ENCODE assay signal across 29 cellular contexts in the genomic region with DNA sequence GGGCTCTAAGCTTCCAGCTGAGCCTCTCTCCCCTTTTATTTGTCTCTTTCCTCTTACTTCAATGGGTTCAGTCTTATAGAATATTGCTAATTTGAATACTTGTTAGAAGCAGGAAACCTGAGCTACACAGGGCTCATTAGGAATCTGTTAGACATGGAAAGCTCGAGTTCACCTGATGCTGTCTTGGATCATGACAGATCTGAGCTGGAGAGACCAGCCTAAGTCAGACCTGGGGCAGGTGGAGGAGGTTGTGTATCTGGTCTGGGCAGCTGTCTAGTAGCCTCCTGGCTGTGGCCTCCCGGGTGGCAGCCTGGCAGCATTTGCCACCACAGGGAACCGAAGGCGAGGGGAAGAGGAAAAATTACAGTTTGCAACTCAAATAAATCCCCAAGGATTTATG.
"Had no signal": no experiment of that assay in that cellular context is flagged by ENCODE, and none has a peak within 500 bp of the region (broad histone marks: within the 10 kb centered on the region; RNA-seq: fewer than 3 reads in every experiment).

No MANE protein-coding gene starts in this region.

- H3K4me3 Mint-ChIP-seq: activated CD4-positive, alpha-beta T cell treated with anti-CD3 and anti-CD28 coated beads, Interleukin-2, amount 10 ng/mL, durations not matched to agents 7 days and 5 days; activated CD8-positive, alpha-beta T cell treated with anti-CD3 and anti-CD28 coated beads, Interleukin-2, amount 10 ng/mL, durations not matched to agents 7 days and 5 days; activated naive CD8-positive, alpha-beta T cell treated with anti-CD3 and anti-CD28 coated beads, Interleukin-2, amount 50 U/mL, for 24 hours; activated T-helper 1 cell treated with anti-CD3 and anti-CD28 coated beads, Interleukin-12 subunit alpha, Interleukin-12 subunit beta, Interleukin-2, Interleukin-4 antibody, amounts not matched to agents 30 ng/mL and 10 ng/mL and 1 ng/mL, durations not matched to agents 14 hours and 24 hours and 36 hours; immature natural killer cell; naive thymus-derived CD4-positive, alpha-beta T cell; neural crest cell; stimulated activated memory B cell treated with anti-CD40 and anti-IgM and Interleukin-4, amounts not matched to agents 10 μg/mL and 1 μg/mL and 100 μg/mL, for 72 hours had no signal

- H3K27me3 ChIP-seq: body of pancreas, right lobe of liver, stomach, suprapubic skin, transverse colon, vagina had no signal

- H3K9me3 ChIP-seq: body of pancreas, left ventricle myocardium inferior, right lobe of liver, stomach, suprapubic skin, transverse colon, vagina had no signal

- H3K4me1 Mint-ChIP-seq: activated CD4-positive, alpha-beta T cell treated with anti-CD3 and anti-CD28 coated beads, Interleukin-2, amount 10 ng/mL, durations not matched to agents 7 days and 5 days; immature natural killer cell; neural crest cell; stimulated activated memory B cell treated with anti-CD40 and anti-IgM and Interleukin-4, amounts not matched to agents 10 μg/mL and 1 μg/mL and 100 μg/mL, for 72 hours had no signal

- H3K9me3 Mint-ChIP-seq: activated naive CD8-positive, alpha-beta T cell treated with anti-CD3 and anti-CD28 coated beads, Interleukin-2, amount 50 U/mL, for 24 hours; immature natural killer cell; naive thymus-derived CD4-positive, alpha-beta T cell; stimulated activated memory B cell treated with anti-CD40 and anti-IgM and Interleukin-4, amounts not matched to agents 10 μg/mL and 1 μg/mL and 100 μg/mL, for 72 hours had no signal

- H3K36me3 Mint-ChIP-seq: immature natural killer cell; stimulated activated memory B cell treated with anti-CD40 and anti-IgM and Interleukin-4, amounts not matched to agents 10 μg/mL and 1 μg/mL and 100 μg/mL, for 72 hours had no signal

- H3K36me3 ChIP-seq: left ventricle myocardium inferior, right lobe of liver, stomach, suprapubic skin, transverse colon, vagina had no signal

- H3K27ac ChIP-seq: body of pancreas, foreskin keratinocyte, left ventricle myocardium inferior, right lobe of liver, skin epidermis, stomach, suprapubic skin, transverse colon, vagina, VCaP had no signal

- H3K4me1 ChIP-seq: body of pancreas, foreskin keratinocyte, left ventricle myocardium inferior, right lobe of liver, stomach had no signal

- H3K27ac Mint-ChIP-seq: activated CD4-positive, alpha-beta T cell treated with anti-CD3 and anti-CD28 coated beads, Interleukin-2, amount 10 ng/mL, durations not matched to agents 7 days and 5 days; activated CD8-positive, alpha-beta T cell treated with anti-CD3 and anti-CD28 coated beads, Interleukin-2, amount 10 ng/mL, durations not matched to agents 7 days and 5 days; activated naive CD8-positive, alpha-beta T cell treated with anti-CD3 and anti-CD28 coated beads, Interleukin-2, amount 50 U/mL, for 24 hours; activated T-helper 1 cell treated with anti-CD3 and anti-CD28 coated beads, Interleukin-12 subunit alpha, Interleukin-12 subunit beta, Interleukin-2, Interleukin-4 antibody, amounts not matched to agents 30 ng/mL and 10 ng/mL and 1 ng/mL, durations not matched to agents 14 hours and 24 hours and 36 hours; immature natural killer cell; stimulated activated memory B cell treated with anti-CD40 and anti-IgM and Interleukin-4, amounts not matched to agents 10 μg/mL and 1 μg/mL and 100 μg/mL, for 72 hours had no signal

- DNase-seq: activated CD4-positive, alpha-beta T cell treated with anti-CD3 and anti-CD28 coated beads, Interleukin-2, amount 10 ng/mL, durations not matched to agents 7 days and 5 days; activated CD4-positive, CD25-positive, alpha-beta regulatory T cell treated with anti-CD3 and anti-CD28 coated beads, Interleukin-2, amount 50 U/mL, for 72 hours; activated CD8-positive, alpha-beta T cell treated with anti-CD3 and anti-CD28 coated beads, Interleukin-2, amount 10 ng/mL, durations not matched to agents 7 days and 5 days; activated gamma-delta T cell; activated naive CD4-positive, alpha-beta T cell treated with anti-CD3 and anti-CD28 coated beads, Interleukin-2, amount 50 U/mL, for 16 hours; activated naive CD8-positive, alpha-beta T cell treated with anti-CD3 and anti-CD28 coated beads, Interleukin-2, amount 50 U/mL, for 24 hours; anterior cingulate cortex; body of pancreas; central memory CD4-positive, alpha-beta T cell; dermis blood vessel endothelial cell; effector CD8-positive, alpha-beta T cell; erythroblast; foreskin keratinocyte; immature natural killer cell; kidney glomerular epithelial cell; left ventricle myocardium inferior; naive thymus-derived CD4-positive, alpha-beta T cell; posterior cingulate gyrus; right lobe of liver; stimulated activated CD4-positive, alpha-beta T cell treated with anti-CD3 and anti-CD28 coated beads, Interleukin-1b, Interleukin-23, amount 100 ng/mL, for 48 hours; stomach; transverse colon had no signal

- H3K4me3 ChIP-seq: body of pancreas, left ventricle myocardium inferior, right lobe of liver, skin epidermis, stomach, suprapubic skin, transverse colon, vagina had no signal

- ATAC-seq: activated CD8-positive, alpha-beta T cell treated with anti-CD3 and anti-CD28 coated beads, Interleukin-2, amount 10 ng/mL, durations not matched to agents 7 days and 5 days; activated naive CD8-positive, alpha-beta T cell treated with anti-CD3 and anti-CD28 coated beads, Interleukin-2, amount 50 U/mL, for 24 hours; body of pancreas; foreskin keratinocyte; naive thymus-derived CD4-positive, alpha-beta T cell; right lobe of liver; stimulated activated memory B cell treated with anti-CD40 and anti-IgM and Interleukin-4, amounts not matched to agents 10 μg/mL and 1 μg/mL and 100 μg/mL, for 72 hours had no signal
